ENCODE assay signal across 12 cellular contexts in genomic region chr5:139492700-139493192, GRCh38. TPM values are rescaled to one million over a fixed set of nuclear protein-coding genes. Genes with fewer than 3 reads are reported as not detected.
DNase-seq lines count a peak whose midpoint lies in the region; ATAC-seq and TF ChIP-seq lines count a peak whose summit lies in the region.
"Had no signal": no experiment of that assay in that cellular context is flagged by ENCODE, and none has a peak within 500 bp of the region (broad histone marks: within the 10 kb centered on the region; RNA-seq: fewer than 3 reads in every experiment).

No MANE protein-coding gene starts in this region.

- H3F3A ChIP-seq in SK-N-SH (replicated peaks; ENCODE audit: insufficient read depth): peaks cover 44% of the 10 kb centered on the region

- peak overlapping the region; percentile 38 for H3K4me2 ChIP-seq in SK-N-SH

- TF ChIP-seq RAD21 in SK-N-SH (IDR thresholded peaks at IDR 0.05; ENCODE audit: low read length): no peak

- H3K4me1 ChIP-seq in SK-N-SH (ENCODE audit: control insufficient read depth in 1 of 2, insufficient read depth in 2 of 2, low read depth in 1 of 2, low read length in 1 of 2): peaks cover 2 to 27% of the 10 kb centered on the region in 2 experiments; a peak in 3 of 4 replicates
- H3K4me1 ChIP-seq in heart right ventricle: peaks cover 9 to 43% (median 22%) of the 10 kb centered on the region in 9 donors
- H3K4me1 ChIP-seq in thoracic aorta (ENCODE audit: control insufficient read depth in 1 of 2, low read depth in 2 of 2): peaks cover 5 to 10% of the 10 kb centered on the region in 2 donors

- peak overlapping the region; percentile 16 to 25 for H3K4me3 Mint-ChIP-seq in activated T-cell treated with anti-CD3 and anti-CD28 coated beads, Interleukin-2, amount 50 U/mL, for 72 hours

- H3K27ac Mint-ChIP-seq in activated T-cell treated with anti-CD3 and anti-CD28 coated beads, Interleukin-2, amount 50 U/mL, for 72 hours: no peak overlapping the region
- H3K27ac Mint-ChIP-seq: progenitor cell of endocrine pancreas had no signal

- no peaks in the 10 kb centered on the region for H3K79me2 ChIP-seq in SK-N-SH (ENCODE audit: insufficient read depth)

- H3K36me3 ChIP-seq in SK-N-SH (replicated peaks in 1 of 2; ENCODE audit: control insufficient read depth in 1 of 2, insufficient read depth in 2 of 2, low read length in 1 of 2): no peaks in the 10 kb centered on the region
- no peaks in the 10 kb centered on the region for H3K36me3 ChIP-seq in heart right ventricle
- no peaks in the 10 kb centered on the region for H3K36me3 ChIP-seq in thoracic aorta

- no peak for DNase-seq in activated T-cell treated with anti-CD3 and anti-CD28 coated beads, Interleukin-2, amount 50 U/mL, for 72 hours
- DNase-seq in activated T-cell treated with anti-CD3 and anti-CD28 coated beads, Interleukin-2, amount 50 U/mL, for 1 hour: no peak
- DNase-seq in SK-N-SH (no peak), heart right ventricle (peak in 1 of 2 donors; percentile 52), thoracic aorta (ENCODE audit: low spot score) (no peak), midbrain (lab: John Stamatoyannopoulos, UW) (no peak), NOMO-1 treated with dmso at 0.1 percent for 144 hours (lab: John Stamatoyannopoulos, UW; ENCODE audit: unreplicated experiment) (no peak)
- DNase-seq: activated CD4-positive, CD25-positive, alpha-beta regulatory T cell treated with anti-CD3 and anti-CD28 coated beads, Interleukin-2, amount 50 U/mL, for 72 hours; NCI-H748 treated with DMSO at 0.1 percent for 48 hours had no signal

- H3K9ac ChIP-seq in SK-N-SH: peak overlapping the region; percentile 18; the same call in 1 of the 2 replicates

- no peaks in the 10 kb centered on the region for H3K36me3 Mint-ChIP-seq in activated T-cell treated with anti-CD3 and anti-CD28 coated beads, Interleukin-2, amount 50 U/mL, for 72 hours (ENCODE audit: insufficient read depth in 2 of 2)

- H3K27me3 ChIP-seq in SK-N-SH (ENCODE audit: insufficient read depth) (no peaks in the 10 kb centered on the region), heart right ventricle (no peaks in the 10 kb centered on the region), thoracic aorta (replicated peaks; ENCODE audit: insufficient read depth) (no peaks in the 10 kb centered on the region)

- TF ChIP-seq CTCF in SK-N-SH (IDR thresholded peaks at IDR 0.05): peak; percentile 29; the same call in 1 of the 2 replicates
- peak in 4 of 9 donors; percentile 11 to 50 (median 46) for TF ChIP-seq CTCF in heart right ventricle (IDR thresholded peaks at IDR 0.05)
- TF ChIP-seq CTCF in thoracic aorta (IDR thresholded peaks at IDR 0.05): no peak

- intact Hi-C loops in heart right ventricle (cut with DNase I): no loop called here

- no peaks in the 10 kb centered on the region for H4K20me1 ChIP-seq in SK-N-SH (ENCODE audit: insufficient read depth)

- H3K4me3 ChIP-seq in SK-N-SH (ENCODE audit: low read depth in 2 of 2, low read length in 1 of 2): peak overlapping the region; percentile 21 to 22; a peak in 2 of 4 replicates
- H3K4me3 ChIP-seq in heart right ventricle: peak overlapping the region in 2 of 10 donors; percentile 10 to 12
- peak overlapping the region; percentile 29 for H3K4me3 ChIP-seq in thoracic aorta

- 20% methylated on average over 6 of the region's 6 CpGs for WGBS in SK-N-SH (ENCODE audit: low lambda C conversion rate)
- WGBS in heart right ventricle, 2 donors: 8 to 9% methylated on average over 6 of the region's 6 CpGs

- POLR2A ChIA-PET in SK-N-SH (lab: Yijun Ruan, JAX): no interaction called here

- CTCF ChIA-PET in SK-N-SH (lab: Yijun Ruan, JAX): interaction anchor here (1.0 kb wide), 1 partner anchor 71 kb away, joined by 4 read pairs; no protein-coding TSS in a partner anchor

- no peak for ATAC-seq in activated T-cell treated with anti-CD3 and anti-CD28 coated beads, Interleukin-2, amount 50 U/mL, for 72 hours (replicated peaks in 1 of 2)
- ATAC-seq in heart right ventricle (peak; percentile 61 to 87 (median 77)), thoracic aorta (ENCODE audit: insufficient number of reproducible peaks, low FRiP score, low read depth) (no peak), GM21786 (IDR thresholded peaks at IDR 0.05; ENCODE audit: unreplicated experiment) (no peak)

- no peaks in the 10 kb centered on the region for H3K9me3 Mint-ChIP-seq in activated T-cell treated with anti-CD3 and anti-CD28 coated beads, Interleukin-2, amount 50 U/mL, for 72 hours

- peaks cover 31% of the 10 kb centered on the region for H3K4me1 Mint-ChIP-seq in activated T-cell treated with anti-CD3 and anti-CD28 coated beads, Interleukin-2, amount 50 U/mL, for 72 hours (ENCODE audit: low read depth)

- H3K27ac ChIP-seq in SK-N-SH (ENCODE audit: low read depth in 2 of 2, low read length in 1 of 2) (peak overlapping the region; percentile 68 to 84; a peak in 3 of 4 replicates), heart right ventricle (peak overlapping the region in 7 of 10 donors; percentile 40 to 77 (median 53)), thoracic aorta (peak overlapping the region in 1 of 2 donors; percentile 5)

- peak overlapping the region; percentile 60; the same call in 1 of the 2 replicates for H2AFZ ChIP-seq in SK-N-SH (ENCODE audit: low read depth)

- H3K9me3 ChIP-seq in SK-N-SH: no peaks in the 10 kb centered on the region
- H3K9me3 ChIP-seq in heart right ventricle: no peaks in the 10 kb centered on the region
- no peaks in the 10 kb centered on the region for H3K9me3 ChIP-seq in thoracic aorta

- TF ChIP-seq EP300 in SK-N-SH (IDR thresholded peaks at IDR 0.05; ENCODE audit: borderline replicate concordance in 1 of 2, low read depth in 1 of 2, low read length in 1 of 2): no peak; a peak in 2 of 4 replicates

- H3K9me2 ChIP-seq in SK-N-SH: no peaks in the 10 kb centered on the region

- H3K27me3 Mint-ChIP-seq in activated T-cell treated with anti-CD3 and anti-CD28 coated beads, Interleukin-2, amount 50 U/mL, for 72 hours (ENCODE audit: low read depth): no peaks in the 10 kb centered on the region

TF ChIP-seq in SK-N-SH, 30 proteins besides CTCF, POLR2A, EP300 and RAD21 (continues in another document):
- peak; percentile 25; the same call in 1 of the 2 replicates for TF ChIP-seq POLR2AphosphoS5 (IDR thresholded peaks at IDR 0.05; ENCODE audit: low read depth, low read length)
- TF ChIP-seq YY1 (IDR thresholded peaks at IDR 0.05; ENCODE audit: low read depth): 0 out of 2 replicates have a peak, but pooled peaks have one; percentile 36
- TF ChIP-seq TAF1 (IDR thresholded peaks at IDR 0.05; ENCODE audit: borderline replicate concordance, low read depth, low read length): no peak
- no peak for TF ChIP-seq FOXJ3 (CRISPR knock-in tag; IDR thresholded peaks at IDR 0.05)
- no peak for TF ChIP-seq MXI1 (IDR thresholded peaks at IDR 0.05; ENCODE audit: low read depth, low read length)
- no peak for TF ChIP-seq USF2 (IDR thresholded peaks at IDR 0.05; ENCODE audit: borderline replicate concordance, low read depth, low read length)
- no peak for TF ChIP-seq JUND (IDR thresholded peaks at IDR 0.05)
- peak; percentile 75; the same call in 1 of the 2 replicates for TF ChIP-seq NFIC (IDR thresholded peaks at IDR 0.05; ENCODE audit: borderline replicate concordance)
- peak; percentile 75; the same call in 1 of the 2 replicates for TF ChIP-seq TEAD4 (IDR thresholded peaks at IDR 0.05; ENCODE audit: borderline replicate concordance, insufficient read depth)
- TF ChIP-seq MEF2A (IDR thresholded peaks at IDR 0.05; ENCODE audit: borderline replicate concordance, low read depth): peak; percentile 57; the same call in 1 of the 2 replicates
- TF ChIP-seq RCOR1 (IDR thresholded peaks at IDR 0.05; ENCODE audit: low read length): peak; percentile 60; the same call in 1 of the 2 replicates
- peak; percentile 31; the same call in 1 of the 2 replicates for TF ChIP-seq SIN3A (IDR thresholded peaks at IDR 0.05; ENCODE audit: borderline replicate concordance, low read depth, low read length)

RNA-seq across cellular contexts. Expression of gene STING1, which starts 10.2 kb away (rescaled TPM):
- 100 to 1,000 TPM in 1 of 2 donors, 10 to 100 TPM in 1; 98.6 to 230 TPM for total RNA-seq in activated T-cell treated with anti-CD3 and anti-CD28 coated beads, Interleukin-2, amount 50 U/mL, for 72 hours
- polyA plus RNA-seq in SK-N-SH (2012; rRNA removed) (98.4 and 119 TPM in 2 replicates), heart right ventricle (10 to 100 TPM; 19.7 to 39.6 TPM)
- 37.8 and 54.3 TPM in 2 replicates for polyA plus RNA-seq in SK-N-SH (2012; cell fraction: cytosol; rRNA removed)
- 254 and 357 TPM in 2 replicates for polyA plus RNA-seq in SK-N-SH (2012; cell fraction: nucleus; rRNA removed)
- total RNA-seq in heart right ventricle (100 to 1,000 TPM in 1 of 10 donors, 10 to 100 TPM in 9; 27.2 to 116 (median 55.7) TPM), thoracic aorta (100 to 1,000 TPM; 100 to 202 TPM)
- total RNA-seq: progenitor cell of endocrine pancreas had no signal

RNA-seq across cellular contexts. Expression of gene SMIM33, which starts 21.9 kb away (rescaled TPM):
- total RNA-seq in activated T-cell treated with anti-CD3 and anti-CD28 coated beads, Interleukin-2, amount 50 U/mL, for 72 hours: under 1 TPM; 0.22 to 0.35 TPM
- not detected in 2 replicates for polyA plus RNA-seq in SK-N-SH (2012; rRNA removed)
- not detected in 2 replicates for polyA plus RNA-seq in SK-N-SH (2012; cell fraction: cytosol; rRNA removed)
- not detected in 2 replicates for polyA plus RNA-seq in SK-N-SH (2012; cell fraction: nucleus; rRNA removed)
- total RNA-seq in heart right ventricle: not detected
- not detected for polyA plus RNA-seq in heart right ventricle
- total RNA-seq in thoracic aorta: not detected
- total RNA-seq: progenitor cell of endocrine pancreas had no signal
- polyA plus RNA-seq: BJ had no signal

RNA-seq across cellular contexts. Expression of gene ECSCR, which starts 30.2 kb away (rescaled TPM):
- total RNA-seq in activated T-cell treated with anti-CD3 and anti-CD28 coated beads, Interleukin-2, amount 50 U/mL, for 72 hours: 1 to 10 TPM; 1.2 to 1.4 TPM
- polyA plus RNA-seq in SK-N-SH (2012; rRNA removed): 10.9 and 13.5 TPM in 2 replicates
- polyA plus RNA-seq in SK-N-SH (2012; cell fraction: cytosol; rRNA removed): 9.4 and 11.9 TPM in 2 replicates
- 4.1 and 4.7 TPM in 2 replicates for polyA plus RNA-seq in SK-N-SH (2012; cell fraction: nucleus; rRNA removed)
- total RNA-seq in heart right ventricle: 10 to 100 TPM; 11.0 to 43.2 (median 17.9) TPM
- polyA plus RNA-seq in heart right ventricle: 10 to 100 TPM; 24.4 to 64.2 TPM
- total RNA-seq in thoracic aorta: 10 to 100 TPM; 27.1 to 35.6 TPM
- total RNA-seq: progenitor cell of endocrine pancreas had no signal

RNA-seq across cellular contexts. Expression of gene DNAJC18, which starts 53.4 kb away (rescaled TPM):
- total RNA-seq in activated T-cell treated with anti-CD3 and anti-CD28 coated beads, Interleukin-2, amount 50 U/mL, for 72 hours: 10 to 100 TPM; 46.1 to 73.7 TPM
- polyA plus RNA-seq in SK-N-SH (2012; rRNA removed): 7.4 and 10.3 TPM in 2 replicates
- 10.7 and 14.5 TPM in 2 replicates for polyA plus RNA-seq in SK-N-SH (2012; cell fraction: cytosol; rRNA removed)
- polyA plus RNA-seq in SK-N-SH (2012; cell fraction: nucleus; rRNA removed): 3.1 and 7.3 TPM in 2 replicates
- 10 to 100 TPM in 9 of 10 donors, 1 to 10 TPM in 1; 9.5 to 21.1 (median 14.1) TPM for total RNA-seq in heart right ventricle
- 10 to 100 TPM in 1 of 2 donors, 1 to 10 TPM in 1; 3.4 to 12.7 TPM for polyA plus RNA-seq in heart right ventricle
- 10 to 100 TPM in 1 of 2 donors, 1 to 10 TPM in 1; 6.9 to 16.7 TPM for total RNA-seq in thoracic aorta

Comparison
In these comparisons a context has a peak if more than half of its experiments do, and no peak if none do; other contexts are left out.
1. ATAC-seq: peak in heart right ventricle (8 of 8); none in activated T-cell treated with anti-CD3 and anti-CD28 coated beads, Interleukin-2, amount 50 U/mL, for 72 hours (0 of 2), thoracic aorta (single experiment) and GM21786 (single experiment).
2. RNA of gene ECSCR, which starts 30.2 kb away (total RNA-seq): 27.1 to 35.6 TPM in thoracic aorta and 11.0 to 43.2 TPM in heart right ventricle; 1.2 to 1.4 TPM in activated T-cell treated with anti-CD3 and anti-CD28 coated beads, Interleukin-2, amount 50 U/mL, for 72 hours; every median in the first group is over 4 times any median in the second.